Comparison of ENCODE assay signal across 8 cellular contexts in the genomic region with DNA sequence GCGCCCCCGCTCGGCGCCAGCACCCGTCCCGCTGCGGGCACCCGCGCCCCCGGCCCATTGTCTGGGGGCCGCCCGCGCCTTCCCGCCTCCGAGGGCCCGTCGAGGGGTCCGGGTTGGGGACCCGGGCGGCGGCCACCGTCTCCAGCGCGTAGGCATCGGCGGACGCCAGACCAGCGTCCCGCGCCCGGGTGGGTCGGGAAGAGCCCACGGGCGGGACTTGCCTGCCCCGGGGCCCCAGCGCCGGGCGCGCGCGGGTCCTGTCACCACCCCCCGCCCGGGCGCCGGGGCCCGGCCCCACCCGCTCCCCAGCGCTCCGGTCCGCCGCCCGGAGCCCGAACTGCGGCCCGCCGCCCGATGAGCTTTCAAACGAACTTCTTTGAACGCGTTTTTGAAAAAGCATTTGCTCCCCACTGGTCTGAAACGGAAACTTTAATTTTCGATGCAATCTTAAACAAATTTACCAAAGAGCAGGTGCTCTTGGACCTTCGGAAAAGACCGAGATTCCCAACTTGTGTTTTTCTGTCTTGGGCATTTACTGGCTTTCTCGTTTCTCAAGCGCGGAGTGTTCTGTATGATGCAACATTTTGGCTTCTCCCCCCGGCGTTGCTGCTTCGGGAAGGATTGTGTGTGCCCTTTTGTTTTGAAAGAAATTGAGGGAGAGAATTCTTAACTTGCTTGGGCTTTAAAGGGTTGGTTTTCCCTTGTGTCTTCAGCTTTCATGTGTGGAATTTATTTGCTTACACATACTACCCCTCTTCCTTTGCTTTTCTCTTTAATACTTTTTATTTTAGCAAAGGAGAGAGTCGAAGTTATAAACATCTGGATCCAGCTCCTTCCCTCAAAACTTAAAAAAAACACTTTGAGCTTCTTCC. TPM values are rescaled to one million over a fixed set of nuclear protein-coding genes. Genes with fewer than 3 reads are reported as not detected.
DNase-seq lines count a peak whose midpoint lies in the region; ATAC-seq lines count a peak whose summit lies in the region.

No MANE protein-coding gene starts in this region.

- peak overlapping the region; percentile 87 for H3K4me3 Mint-ChIP-seq in activated naive CD8-positive, alpha-beta T cell treated with anti-CD3 and anti-CD28 coated beads for 36 hours

- ATAC-seq in HG02798 (IDR thresholded peaks at IDR 0.05; ENCODE audit: poor library complexity, unreplicated experiment) (peak; percentile 12), left ventricle myocardium superior (peak; percentile 21), GM19328 (IDR thresholded peaks at IDR 0.05; ENCODE audit: unreplicated experiment) (no peak)

- peak overlapping the region; percentile 89 for H3K4me3 ChIP-seq in rectal smooth muscle tissue (ENCODE audit: low read length)

- peaks cover 57% of the 10 kb centered on the region for H3K4me1 Mint-ChIP-seq in activated naive CD8-positive, alpha-beta T cell treated with anti-CD3 and anti-CD28 coated beads for 36 hours

- H3K36me3 Mint-ChIP-seq in activated naive CD8-positive, alpha-beta T cell treated with anti-CD3 and anti-CD28 coated beads for 36 hours = peaks cover 3% of the 10 kb centered on the region

- peak overlapping the region; percentile 83 for H3K27ac Mint-ChIP-seq in activated naive CD8-positive, alpha-beta T cell treated with anti-CD3 and anti-CD28 coated beads for 36 hours

- H3K9ac ChIP-seq in rectal smooth muscle tissue (ENCODE audit: low read length) = peak overlapping the region; percentile 84

- peak overlapping the region; percentile 93 for H3K27ac ChIP-seq in rectal smooth muscle tissue (ENCODE audit: low read depth, low read length)

- no peaks in the 10 kb centered on the region for H3K9me3 Mint-ChIP-seq in activated naive CD8-positive, alpha-beta T cell treated with anti-CD3 and anti-CD28 coated beads for 36 hours

- no peaks in the 10 kb centered on the region for H3K36me3 ChIP-seq in rectal smooth muscle tissue (ENCODE audit: control insufficient read depth, insufficient read depth, low read length)

- H3K27me3 ChIP-seq in rectal smooth muscle tissue (ENCODE audit: control insufficient read depth, insufficient read depth, low read length) = no peaks in the 10 kb centered on the region

- H3K4me1 ChIP-seq in rectal smooth muscle tissue (ENCODE audit: control insufficient read depth, insufficient read depth, low read length) = peaks cover 15% of the 10 kb centered on the region

- DNase-seq in SIG-M5 treated with dmso at 0.1 percent for 504 hours (lab: John Stamatoyannopoulos, UW; ENCODE audit: unreplicated experiment) (peak; percentile 75), SIG-M5 (lab: John Stamatoyannopoulos, UW) (no peak), NCI-H748 treated with DMSO at 0.1 percent for 48 hours (lab: John Stamatoyannopoulos, UW) (peak; percentile 6), left ventricle myocardium superior (no peak)
- DNase-seq in activated naive CD8-positive, alpha-beta T cell treated with anti-CD3 and anti-CD28 coated beads for 36 hours = peak; percentile 53

- intact Hi-C loops in left ventricle myocardium superior (cut with micrococcal nuclease) = loop anchor here (5.0 kb wide), 1 partner anchor 54 kb away; no protein-coding TSS in a partner anchor

- peaks cover 14% of the 10 kb centered on the region for H3K27me3 Mint-ChIP-seq in activated naive CD8-positive, alpha-beta T cell treated with anti-CD3 and anti-CD28 coated beads for 36 hours

RNA-seq across cellular contexts. Expression of gene CLIC4, which starts 0.7 kb away (rescaled TPM):
- total RNA-seq in activated naive CD8-positive, alpha-beta T cell treated with anti-CD3 and anti-CD28 coated beads for 36 hours = 10 to 100 TPM; 25.0 to 26.4 TPM
- 358 TPM for total RNA-seq in left ventricle myocardium superior

Comparison
In these comparisons a context has a peak if more than half of its experiments do, and no peak if none do; other contexts are left out.
1. DNase-seq: peak in SIG-M5 treated with dmso at 0.1 percent for 504 hours (single experiment), NCI-H748 treated with DMSO at 0.1 percent for 48 hours (single experiment) and activated naive CD8-positive, alpha-beta T cell treated with anti-CD3 and anti-CD28 coated beads for 36 hours (single experiment); none in SIG-M5 (single experiment) and left ventricle myocardium superior (single experiment).
2. RNA of gene CLIC4, which starts 0.7 kb away (total RNA-seq): 358 TPM in left ventricle myocardium superior (single experiment); 25.0 to 26.4 TPM in activated naive CD8-positive, alpha-beta T cell treated with anti-CD3 and anti-CD28 coated beads for 36 hours; every median in the first group is over 10 times any median in the second.